ENCODE assay signal across 1 cellular context in genomic region chr5:132873119-132873929, GRCh38.
TF ChIP-seq lines count a peak whose summit lies in the region.

Gene LEAP2 (plus strand): TSS chr5:132873668. CDS start chr5:132873695, 27 bp downstream.

TF ChIP-seq in HepG2, 621 proteins besides CTCF, POLR2A, EP300 and RAD21 (continued from another document and continues in another):
- TF ChIP-seq ZNF10 (CRISPR knock-in tag; IDR thresholded peaks at IDR 0.05; ENCODE audit: borderline replicate concordance, low read depth) = no peak
- TF ChIP-seq KAT2B (IDR thresholded peaks at IDR 0.05; ENCODE audit: borderline replicate concordance, low read depth, low read length) = no peak
- no peak for TF ChIP-seq SMYD3 (CRISPR knock-in tag; IDR thresholded peaks at IDR 0.05)
- peak; percentile 86 for TF ChIP-seq HNF4G (IDR thresholded peaks at IDR 0.05; ENCODE audit: borderline replicate concordance, low read depth, low read length)
- peak; percentile 66; the same call in 1 of the 2 replicates for TF ChIP-seq HNF4G (CRISPR knock-in tag; IDR thresholded peaks at IDR 0.05; ENCODE audit: borderline replicate concordance, low read depth)
- no peak for TF ChIP-seq SMAD1 (CRISPR knock-in tag; IDR thresholded peaks at IDR 0.05; ENCODE audit: borderline replicate concordance, low read depth)
- TF ChIP-seq ZNF737 (CRISPR knock-in tag; IDR thresholded peaks at IDR 0.05; ENCODE audit: borderline replicate concordance) = no peak
- TF ChIP-seq TBX2 (CRISPR knock-in tag; IDR thresholded peaks at IDR 0.05; ENCODE audit: borderline replicate concordance) = peak; percentile 78; the same call in 1 of the 2 replicates
- no peak for TF ChIP-seq ZBTB1 (CRISPR knock-in tag; IDR thresholded peaks at IDR 0.05; ENCODE audit: borderline replicate concordance)
- TF ChIP-seq ZNF672 (CRISPR knock-in tag; IDR thresholded peaks at IDR 0.05) = 0 out of 2 replicates have a peak, but pooled peaks have one; percentile 52
- 0 out of 2 replicates have a peak, but pooled peaks have one; percentile 31 for TF ChIP-seq ZBTB2 (CRISPR knock-in tag; IDR thresholded peaks at IDR 0.05; ENCODE audit: low read depth)
- TF ChIP-seq CEBPB (IDR thresholded peaks at IDR 0.05; ENCODE audit: borderline replicate concordance, low read depth, low read length) = peak; percentile 56; the same call in 1 of the 2 replicates
- TF ChIP-seq KLF16 (CRISPR knock-in tag; IDR thresholded peaks at IDR 0.05) = no peak; a peak in 1 of 4 replicates
- TF ChIP-seq SMARCC2 (IDR thresholded peaks at IDR 0.05) = no peak
- no peak for TF ChIP-seq TRIM22 (IDR thresholded peaks at IDR 0.05)
- peak; percentile 21; the same call in 1 of the 2 replicates for TF ChIP-seq ZNF430 (CRISPR knock-in tag; IDR thresholded peaks at IDR 0.05)
- peak; percentile 78; the same call in 1 of the 2 replicates for TF ChIP-seq HOXA3 (CRISPR knock-in tag; IDR thresholded peaks at IDR 0.05)
- no peak for TF ChIP-seq ZBED4 (CRISPR knock-in tag; IDR thresholded peaks at IDR 0.05; ENCODE audit: borderline replicate concordance)
- TF ChIP-seq NR2C2 (CRISPR knock-in tag; IDR thresholded peaks at IDR 0.05; ENCODE audit: borderline replicate concordance) = peak; percentile 47; the same call in 1 of the 2 replicates
- no peak for TF ChIP-seq ARNT (IDR thresholded peaks at IDR 0.05)
- no peak; the same call in 1 of the 2 replicates for TF ChIP-seq SAFB2 (CRISPR knock-in tag; IDR thresholded peaks at IDR 0.05; ENCODE audit: borderline replicate concordance, low read depth)
- TF ChIP-seq ZNF619 (CRISPR knock-in tag; IDR thresholded peaks at IDR 0.05) = no peak
- no peak for TF ChIP-seq ZNF569 (CRISPR knock-in tag; IDR thresholded peaks at IDR 0.05; ENCODE audit: borderline replicate concordance)
- TF ChIP-seq ETV5 (CRISPR knock-in tag; IDR thresholded peaks at IDR 0.05; ENCODE audit: borderline replicate concordance) = peak; percentile 71; the same call in 1 of the 2 replicates
- no peak for TF ChIP-seq RFX5 (IDR thresholded peaks at IDR 0.05; ENCODE audit: low read depth, low read length)
- TF ChIP-seq HNF1A (IDR thresholded peaks at IDR 0.05; ENCODE audit: low read depth) = peak; percentile 95
- peak; percentile 94; the same call in 1 of the 2 replicates for TF ChIP-seq HNF1A (CRISPR knock-in tag; IDR thresholded peaks at IDR 0.05; ENCODE audit: borderline replicate concordance)
- TF ChIP-seq ZNF850 (CRISPR knock-in tag; conservative IDR thresholded peaks at IDR 0.05) = no peak
- no peak for TF ChIP-seq MED13 (CRISPR knock-in tag; IDR thresholded peaks at IDR 0.05)
- no peak for TF ChIP-seq RARG (CRISPR knock-in tag; IDR thresholded peaks at IDR 0.05; ENCODE audit: low read depth)
- 0 out of 2 replicates have a peak, but pooled peaks have one; percentile 66 for TF ChIP-seq ZNF441 (CRISPR knock-in tag; IDR thresholded peaks at IDR 0.05; ENCODE audit: borderline replicate concordance)
- peak; percentile 96 for TF ChIP-seq SALL1 (CRISPR knock-in tag; IDR thresholded peaks at IDR 0.05)
- TF ChIP-seq PRDM4 (CRISPR knock-in tag; IDR thresholded peaks at IDR 0.05; ENCODE audit: borderline replicate concordance) = no peak
- no peak for TF ChIP-seq ZBTB46 (CRISPR knock-in tag; IDR thresholded peaks at IDR 0.05; ENCODE audit: borderline replicate concordance)
- no peak for TF ChIP-seq HCFC1 (IDR thresholded peaks at IDR 0.05; ENCODE audit: low read depth, low read length)
- no peak for TF ChIP-seq ISL2 (CRISPR knock-in tag; IDR thresholded peaks at IDR 0.05)
- TF ChIP-seq ATF5 (CRISPR knock-in tag; IDR thresholded peaks at IDR 0.05; ENCODE audit: low read depth) = no peak
- peak; percentile 66; the same call in 1 of the 2 replicates for TF ChIP-seq ZNF724P (CRISPR knock-in tag; IDR thresholded peaks at IDR 0.05; ENCODE audit: borderline replicate concordance)
- TF ChIP-seq ZBTB21 (CRISPR knock-in tag; IDR thresholded peaks at IDR 0.05) = no peak
- TF ChIP-seq ZNF12 (CRISPR knock-in tag; IDR thresholded peaks at IDR 0.05) = no peak
- no peak for TF ChIP-seq SALL2 (CRISPR knock-in tag; IDR thresholded peaks at IDR 0.05)
- no peak for TF ChIP-seq ZIK1 (CRISPR knock-in tag; IDR thresholded peaks at IDR 0.05; ENCODE audit: borderline replicate concordance, low read depth)
- no peak; the same call in 1 of the 2 replicates for TF ChIP-seq KLF9 (CRISPR knock-in tag; IDR thresholded peaks at IDR 0.05; ENCODE audit: low read depth)
- TF ChIP-seq ELK4 (CRISPR knock-in tag; IDR thresholded peaks at IDR 0.05; ENCODE audit: borderline replicate concordance) = no peak
- no peak for TF ChIP-seq FLYWCH1 (CRISPR knock-in tag; IDR thresholded peaks at IDR 0.05)
